ENCODE assay signal across 21 cellular contexts in the genomic region with DNA sequence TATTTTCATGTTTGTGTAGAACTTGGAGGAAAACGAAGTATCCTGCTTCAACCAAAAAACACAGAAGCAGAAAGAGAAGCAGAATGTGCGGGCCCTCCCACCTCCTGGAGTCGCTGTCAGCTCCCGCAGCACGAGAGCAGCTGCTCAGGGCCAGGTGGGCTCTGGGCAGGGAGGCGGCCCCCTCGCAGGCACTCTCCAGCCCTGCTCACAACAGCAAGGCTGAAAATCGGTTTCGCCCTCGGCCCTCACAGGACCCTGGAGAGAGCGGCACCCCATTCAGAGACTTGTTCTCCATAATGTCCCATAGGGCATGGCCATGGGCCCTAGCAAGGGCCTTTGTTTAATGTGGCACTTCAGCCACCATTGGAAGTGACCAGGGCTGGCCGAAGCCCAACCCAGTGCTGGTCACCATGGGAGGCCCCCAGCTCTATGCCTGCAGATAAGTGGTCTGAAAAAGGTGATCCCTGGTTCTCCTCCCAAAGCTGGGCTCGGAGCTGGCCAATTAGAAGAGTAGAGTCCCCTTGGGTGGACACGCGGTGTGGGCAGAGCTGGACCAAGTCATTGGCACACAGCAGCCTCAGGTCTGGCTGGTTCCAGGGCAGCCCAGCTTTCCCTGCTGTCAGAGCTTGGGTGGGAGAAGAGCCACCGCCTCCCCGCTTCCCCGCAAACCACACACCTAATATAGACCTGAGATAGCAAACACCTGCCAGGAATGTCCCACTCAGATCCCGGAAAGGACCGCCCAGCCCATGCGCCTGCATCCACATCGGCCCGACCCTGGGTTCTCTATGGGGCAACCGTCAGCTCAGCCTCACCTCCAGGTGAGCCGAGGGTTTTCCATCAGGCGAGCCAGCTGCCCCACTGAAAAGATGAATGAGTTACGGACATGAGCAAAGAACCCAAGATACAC.
"Had no signal": no experiment of that assay in that cellular context is flagged by ENCODE, and none has a peak within 500 bp of the region (broad histone marks: within the 10 kb centered on the region; RNA-seq: fewer than 3 reads in every experiment).

No MANE protein-coding gene starts in this region.

- H3K27ac ChIP-seq: SJSA1 had no signal

- H3K4me1 ChIP-seq: SJSA1 had no signal

- DNase-seq: activated CD4-positive, alpha-beta T cell treated with anti-CD3 and anti-CD28 coated beads for 4 hours; activated CD8-positive, alpha-beta memory T cell treated with anti-CD3 and anti-CD28 coated beads, Interleukin-2, amount 50 U/mL, for 4 hours; activated CD8-positive, alpha-beta T cell treated with anti-CD3 and anti-CD28 coated beads for 36 hours; activated gamma-delta T cell treated with Interleukin-2 at 50 U/mL for 16 hours; activated naive CD4-positive, alpha-beta T cell treated with anti-CD3 and anti-CD28 coated beads, Interleukin-2, amount 10 ng/mL, durations not matched to agents 7 days and 5 days; activated naive CD8-positive, alpha-beta T cell treated with anti-CD3 and anti-CD28 coated beads for 36 hours; activated T-cell treated with anti-CD3 and anti-CD28 coated beads, Interleukin-2, amount 50 U/mL, for 72 hours; anterior cingulate cortex; cerebellar nuclear complex; Karpas-422; MM.1S; NCI-H1930; NCI-H2171; NCI-H2227 treated with DMSO at 0.1 percent for 48 hours; NCI-H446 treated with DMSO at 0.1 percent for 48 hours; NCI-H524 treated with DMSO at 0.1 percent for 48 hours; RPMI8226; SHP77; SW 1271 had no signal

- H3K27me3 ChIP-seq: SJSA1 had no signal

- H3K4me3 ChIP-seq: K562, SJSA1 had no signal

- FAIRE-seq: K562 had no signal

- H3K36me3 ChIP-seq: SJSA1 had no signal
